Comparison of ENCODE assay signal across 9 cellular contexts in the genomic region with DNA sequence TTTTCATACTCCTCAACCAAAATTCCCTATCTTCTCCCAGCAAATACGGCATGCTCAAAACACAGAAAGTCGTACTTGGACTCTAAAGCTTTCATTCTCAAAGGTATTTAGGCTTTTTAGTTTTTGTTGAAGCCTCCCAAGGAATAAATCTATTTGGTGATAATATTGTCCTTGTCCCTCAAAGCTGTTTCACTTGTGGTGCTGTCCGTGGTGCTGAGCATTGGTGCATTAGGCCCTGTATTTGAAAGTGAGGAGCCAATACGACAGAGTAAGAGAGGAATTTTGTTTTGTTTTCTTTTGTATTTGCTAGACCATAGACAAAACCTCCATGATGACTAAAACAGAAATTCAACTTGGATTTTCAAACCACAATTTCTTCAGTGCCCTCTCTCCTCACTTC. TPM values are rescaled to one million over a fixed set of nuclear protein-coding genes. Genes with fewer than 3 reads are reported as not detected.
A peak's percentile ranks its signal among the peaks of the same experiment; 100 is the strongest.
DNase-seq lines count a peak whose midpoint lies in the region; ATAC-seq and TF ChIP-seq lines count a peak whose summit lies in the region.
"Had no signal": no experiment of that assay in that cellular context is flagged by ENCODE, and none has a peak within 500 bp of the region (broad histone marks: within the 10 kb centered on the region; RNA-seq: fewer than 3 reads in every experiment).

No MANE protein-coding gene starts in this region.

- H3K27ac Mint-ChIP-seq in activated T-cell treated with anti-CD3 and anti-CD28 coated beads, Interleukin-2, amount 50 U/mL, for 24 hours: no peak overlapping the region

- DNase-seq in activated T-cell treated with anti-CD3 and anti-CD28 coated beads, Interleukin-2, amount 50 U/mL, for 48 hours: peak; percentile 37 to 46
- DNase-seq in activated T-cell treated with anti-CD3 and anti-CD28 coated beads, Interleukin-2, amount 50 U/mL, for 24 hours: no peak
- DNase-seq in RPMI7951 (ENCODE audit: low read depth): peak; percentile 39
- DNase-seq in erythroblast (lab: John Stamatoyannopoulos, UW): peak; percentile 7 to 31
- peak; percentile 6 for DNase-seq in stimulated activated CD8-positive, alpha-beta memory T cell treated with anti-CD3 and anti-CD28 coated beads, Interleukin-4, amount 100 ng/mL, for 24 hours (ENCODE audit: low read depth)
- no peak for DNase-seq in sciatic nerve (ENCODE audit: low spot score)
- DNase-seq in T-helper 9 cell: no peak
- no peak for DNase-seq in NK-92 (lab: John Stamatoyannopoulos, UW; ENCODE audit: unreplicated experiment)
- DNase-seq: SHP77 had no signal

- TF ChIP-seq POLR2A in erythroblast (IDR thresholded peaks at IDR 0.05; ENCODE audit: low read length): no peak

- intact Hi-C loops in sciatic nerve (cut with DNase I): no loop called here

- no peak for ATAC-seq in sciatic nerve

- H3K27me3 Mint-ChIP-seq in activated T-cell treated with anti-CD3 and anti-CD28 coated beads, Interleukin-2, amount 50 U/mL, for 24 hours: peaks cover 78% of the 10 kb centered on the region

- H3K4me3 Mint-ChIP-seq in activated T-cell treated with anti-CD3 and anti-CD28 coated beads, Interleukin-2, amount 50 U/mL, for 24 hours: no peak overlapping the region

- no peaks in the 10 kb centered on the region for H3K36me3 Mint-ChIP-seq in activated T-cell treated with anti-CD3 and anti-CD28 coated beads, Interleukin-2, amount 50 U/mL, for 24 hours (ENCODE audit: low read depth)

- no peaks in the 10 kb centered on the region for H3K9me3 Mint-ChIP-seq in activated T-cell treated with anti-CD3 and anti-CD28 coated beads, Interleukin-2, amount 50 U/mL, for 24 hours

- no peaks in the 10 kb centered on the region for H3K4me1 Mint-ChIP-seq in activated T-cell treated with anti-CD3 and anti-CD28 coated beads, Interleukin-2, amount 50 U/mL, for 24 hours (ENCODE audit: low read depth)

RNA-seq across cellular contexts. Expression of gene LGALS13, which starts 3.2 kb away (rescaled TPM):
- not detected in 2 replicates for total RNA-seq in RPMI7951 (2014; rRNA removed; shearing (Covaris generic))
- total RNA-seq in sciatic nerve: not detected

RNA-seq across cellular contexts. Expression of gene LGALS16, which starts 56.6 kb away (rescaled TPM):
- total RNA-seq in RPMI7951 (2014; rRNA removed; shearing (Covaris generic)): not detected in 2 replicates
- total RNA-seq in sciatic nerve: not detected

RNA-seq across cellular contexts. Expression of gene EID2, which starts 59.2 kb away (rescaled TPM):
- 17.1 and 19.0 TPM in 2 replicates for total RNA-seq in RPMI7951 (2014; rRNA removed; shearing (Covaris generic))
- 11.8 TPM for total RNA-seq in sciatic nerve

Comparison
In these comparisons a context has a peak if more than half of its experiments do, and no peak if none do; other contexts are left out.
1. DNase-seq: peak in activated T-cell treated with anti-CD3 and anti-CD28 coated beads, Interleukin-2, amount 50 U/mL, for 48 hours (2 of 2), RPMI7951 (single experiment), erythroblast (2 of 2) and stimulated activated CD8-positive, alpha-beta memory T cell treated with anti-CD3 and anti-CD28 coated beads, Interleukin-4, amount 100 ng/mL, for 24 hours (single experiment); none in activated T-cell treated with anti-CD3 and anti-CD28 coated beads, Interleukin-2, amount 50 U/mL, for 24 hours (single experiment), sciatic nerve (single experiment), T-helper 9 cell (single experiment) and NK-92 (single experiment).